Comparison of ENCODE assay signal across 22 cellular contexts in the genomic region with DNA sequence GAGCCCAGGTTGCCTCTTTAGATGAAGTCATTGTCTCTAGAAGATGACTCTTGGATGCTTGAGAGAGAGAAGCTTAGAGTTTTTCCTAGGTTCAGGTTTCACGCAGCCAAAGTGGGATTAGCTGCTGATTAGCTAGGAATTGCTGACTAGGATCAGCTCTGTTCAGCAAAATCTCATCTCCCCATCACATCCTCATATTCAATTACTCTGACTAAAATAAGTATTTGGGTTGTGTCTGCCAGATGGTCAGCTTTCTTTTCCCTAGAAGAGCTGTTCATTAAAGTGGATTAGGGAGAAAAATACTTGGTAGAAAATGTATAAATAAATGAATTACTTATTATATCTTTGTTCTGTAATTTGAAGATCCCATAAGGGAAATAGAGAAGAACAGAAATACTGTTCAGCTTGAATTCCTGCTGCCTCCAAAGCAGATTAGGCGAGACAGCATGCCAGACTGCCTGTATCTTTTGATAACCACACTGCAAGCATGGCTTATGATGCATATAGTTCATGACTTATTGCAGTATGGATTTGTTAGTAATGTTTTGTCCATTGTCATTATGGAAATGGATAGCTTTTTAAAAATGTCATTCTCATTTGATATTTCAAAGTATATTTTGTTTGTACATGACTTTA.
DNase-seq lines count a peak whose midpoint lies in the region; ATAC-seq and TF ChIP-seq lines count a peak whose summit lies in the region.
"Had no signal": no experiment of that assay in that cellular context is flagged by ENCODE, and none has a peak within 500 bp of the region (broad histone marks: within the 10 kb centered on the region; RNA-seq: fewer than 3 reads in every experiment).

No MANE protein-coding gene starts in this region.

- H3K27ac ChIP-seq in VCaP, result peak overlapping the region; percentile 57
- H3K27ac ChIP-seq in neural progenitor cell, result no peak overlapping the region
- H3K27ac ChIP-seq: 22Rv1, BLaER1, SJSA1 had no signal

- H3K9me3 Mint-ChIP-seq in neural progenitor cell, result peaks cover 5% of the 10 kb centered on the region
- no peaks in the 10 kb centered on the region for H3K9me3 Mint-ChIP-seq in activated CD4-positive, alpha-beta memory T cell treated with anti-CD3 and anti-CD28 coated beads, Interleukin-2, amount 10 ng/mL, durations not matched to agents 7 days and 5 days
- H3K9me3 Mint-ChIP-seq: CD8-positive, alpha-beta memory T cell; IgD-negative memory B cell; T-cell had no signal

- H4K20me1 ChIP-seq in neural progenitor cell (ENCODE audit: low read depth), result no peaks in the 10 kb centered on the region
- H4K20me1 ChIP-seq: BLaER1 had no signal

- no peaks in the 10 kb centered on the region for H3K27me3 ChIP-seq in neural progenitor cell
- H3K27me3 ChIP-seq: BLaER1, SJSA1 had no signal

- ATAC-seq in HG02610 (IDR thresholded peaks at IDR 0.05; ENCODE audit: unreplicated experiment), result no peak
- ATAC-seq: PC-3, T-cell had no signal

- peaks cover 3% of the 10 kb centered on the region for H3K27me3 Mint-ChIP-seq in neural progenitor cell (ENCODE audit: insufficient read depth, low read depth)
- peaks cover 23% of the 10 kb centered on the region for H3K27me3 Mint-ChIP-seq in activated CD4-positive, alpha-beta memory T cell treated with anti-CD3 and anti-CD28 coated beads, Interleukin-2, amount 10 ng/mL, durations not matched to agents 7 days and 5 days

- no peaks in the 10 kb centered on the region for H3K9me3 ChIP-seq in neural progenitor cell (ENCODE audit: low read depth)
- H3K9me3 ChIP-seq: BLaER1, SJSA1 had no signal

- POLR2A ChIA-PET in activated CD4-positive, alpha-beta memory T cell treated with anti-CD3 and anti-CD28 coated beads, Interleukin-2, amount 10 ng/mL, durations not matched to agents 7 days and 5 days (lab: Charles Lee), result no interaction called here

- DNase-seq in DMS79 treated with DMSO at 0.1 percent for 48 hours (lab: John Stamatoyannopoulos, UW), result peak; percentile 21
- no peak for DNase-seq in DMS79 (lab: John Stamatoyannopoulos, UW)
- peak; percentile 85 to 98 for DNase-seq in NCI-H524 (lab: John Stamatoyannopoulos, UW)
- peak; percentile 23 for DNase-seq in neural progenitor cell (ENCODE audit: low spot score)
- DNase-seq in activated CD4-positive, alpha-beta memory T cell treated with anti-CD3 and anti-CD28 coated beads, Interleukin-2, amount 10 ng/mL, durations not matched to agents 7 days and 5 days, result no peak
- no peak for DNase-seq in NCI-H510A (lab: John Stamatoyannopoulos, UW)
- DNase-seq: CD8-positive, alpha-beta memory T cell; EL; H9; Kasumi-1; MM.1S; NCI-H1105 treated with DMSO at 0.1 percent for 48 hours; NCI-H187 treated with DMSO at 0.1 percent for 48 hours; NCI-H510A treated with DMSO at 0.1 percent for 48 hours; PC-3; T-cell had no signal

- H3F3A ChIP-seq in neural progenitor cell (ENCODE audit: low read depth), result peaks cover 10% of the 10 kb centered on the region

- H3K9ac ChIP-seq in neural progenitor cell, result no peak overlapping the region
- H3K9ac ChIP-seq: BLaER1 had no signal

- peak overlapping the region; percentile 25 for H3K4me2 ChIP-seq in neural progenitor cell
- H3K4me2 ChIP-seq: BLaER1 had no signal

- peaks cover 40% of the 10 kb centered on the region for H3K4me1 Mint-ChIP-seq in neural progenitor cell
- no peaks in the 10 kb centered on the region for H3K4me1 Mint-ChIP-seq in activated CD4-positive, alpha-beta memory T cell treated with anti-CD3 and anti-CD28 coated beads, Interleukin-2, amount 10 ng/mL, durations not matched to agents 7 days and 5 days
- H3K4me1 Mint-ChIP-seq: CD8-positive, alpha-beta memory T cell; H9; IgD-negative memory B cell; T-cell had no signal

- H3K36me3 ChIP-seq in neural progenitor cell, result no peaks in the 10 kb centered on the region
- H3K36me3 ChIP-seq: BLaER1, SJSA1 had no signal

- no peak overlapping the region for H3K4me3 Mint-ChIP-seq in neural progenitor cell
- no peak overlapping the region for H3K4me3 Mint-ChIP-seq in activated CD4-positive, alpha-beta memory T cell treated with anti-CD3 and anti-CD28 coated beads, Interleukin-2, amount 10 ng/mL, durations not matched to agents 7 days and 5 days
- H3K4me3 Mint-ChIP-seq: CD8-positive, alpha-beta memory T cell; H9; IgD-negative memory B cell; T-cell had no signal

- H3K4me3 ChIP-seq in neural progenitor cell, result no peak overlapping the region
- H3K4me3 ChIP-seq: BLaER1, SJSA1 had no signal

- peaks cover 41% of the 10 kb centered on the region for H3K4me1 ChIP-seq in neural progenitor cell
- H3K4me1 ChIP-seq: BLaER1, SJSA1 had no signal

- CTCF ChIA-PET in activated CD4-positive, alpha-beta memory T cell treated with anti-CD3 and anti-CD28 coated beads, Interleukin-2, amount 10 ng/mL, durations not matched to agents 7 days and 5 days (lab: Charles Lee), result no interaction called here

- no peak for TF ChIP-seq CTCF in VCaP (conservative IDR thresholded peaks at IDR 0.05)
- TF ChIP-seq CTCF in neural progenitor cell (IDR thresholded peaks at IDR 0.05), result no peak

- H3K36me3 Mint-ChIP-seq in neural progenitor cell, result no peaks in the 10 kb centered on the region
- H3K36me3 Mint-ChIP-seq in activated CD4-positive, alpha-beta memory T cell treated with anti-CD3 and anti-CD28 coated beads, Interleukin-2, amount 10 ng/mL, durations not matched to agents 7 days and 5 days (ENCODE audit: low read depth), result no peaks in the 10 kb centered on the region
- H3K36me3 Mint-ChIP-seq: CD8-positive, alpha-beta memory T cell; IgD-negative memory B cell; T-cell had no signal

- H3K27ac Mint-ChIP-seq in neural progenitor cell, result no peak overlapping the region
- H3K27ac Mint-ChIP-seq in activated CD4-positive, alpha-beta memory T cell treated with anti-CD3 and anti-CD28 coated beads, Interleukin-2, amount 10 ng/mL, durations not matched to agents 7 days and 5 days, result no peak overlapping the region
- H3K27ac Mint-ChIP-seq: CD8-positive, alpha-beta memory T cell; H9; IgD-negative memory B cell; T-cell had no signal

- no peaks in the 10 kb centered on the region for H3K79me2 ChIP-seq in neural progenitor cell (ENCODE audit: low read depth)

- no peak overlapping the region for H2AFZ ChIP-seq in neural progenitor cell (replicated peaks)

Comparison
In these comparisons a context has a peak if more than half of its experiments do, and no peak if none do; other contexts are left out.
1. DNase-seq: peak in DMS79 treated with DMSO at 0.1 percent for 48 hours (single experiment), NCI-H524 (2 of 2) and neural progenitor cell (single experiment); none in DMS79 (single experiment), activated CD4-positive, alpha-beta memory T cell treated with anti-CD3 and anti-CD28 coated beads, Interleukin-2, amount 10 ng/mL, durations not matched to agents 7 days and 5 days (single experiment) and NCI-H510A (single experiment).